ENCODE assay signal across 1 cellular context in genomic region chr2:168430431-168430830, GRCh38.
TF ChIP-seq lines count a peak whose summit lies in the region.

No MANE protein-coding gene starts in this region.

TF ChIP-seq in GM23338, 12 proteins besides CTCF, POLR2A, EP300 and RAD21 (continued from another document):
- TF ChIP-seq ZNF462 (CRISPR knock-in tag; IDR thresholded peaks at IDR 0.05) = no peak
- no peak for TF ChIP-seq CREB1 (CRISPR knock-in tag; IDR thresholded peaks at IDR 0.05; ENCODE audit: low read depth)
- TF ChIP-seq ZNF114 (CRISPR knock-in tag; IDR thresholded peaks at IDR 0.05) = no peak
- TF ChIP-seq ETS1 (IDR thresholded peaks at IDR 0.05) = no peak
- no peak for TF ChIP-seq POLR2AphosphoS5 (IDR thresholded peaks at IDR 0.05; ENCODE audit: low read depth)
- no peak for TF ChIP-seq STAT1 (IDR thresholded peaks at IDR 0.05; ENCODE audit: unreplicated experiment)
